In the genomic region with DNA sequence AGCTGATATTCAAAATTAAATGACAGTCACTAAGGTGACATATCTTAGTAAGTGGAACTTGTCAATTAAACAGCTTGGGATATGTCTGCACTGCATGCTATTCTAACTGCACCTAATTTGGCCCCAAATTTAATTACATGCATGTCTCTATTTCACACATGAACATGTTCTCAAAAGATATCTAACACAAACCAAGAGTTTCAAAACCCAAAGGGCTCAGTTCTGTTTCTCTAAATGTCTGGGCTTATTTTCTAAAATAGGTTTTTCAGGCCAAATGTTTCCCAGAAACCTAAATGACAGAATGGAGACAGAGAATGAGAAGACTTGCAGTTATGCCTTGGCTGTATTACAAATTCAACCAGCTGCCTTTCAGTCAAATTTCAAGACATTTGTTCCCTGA, we compare ENCODE assay signal across 25 cellular contexts.
"Had no signal": no experiment of that assay in that cellular context is flagged by ENCODE, and none has a peak within 500 bp of the region (broad histone marks: within the 10 kb centered on the region; RNA-seq: fewer than 3 reads in every experiment).

No MANE protein-coding gene starts in this region.

- DNase-seq: activated B cell treated with CpG ODN at 0.5 μM for 24 hours; activated CD4-positive, alpha-beta memory T cell treated with anti-CD3 and anti-CD28 coated beads, Interleukin-2, amount 10 ng/mL, durations not matched to agents 7 days and 5 days; activated CD4-positive, alpha-beta T cell treated with anti-CD3 and anti-CD28 coated beads for 1 hour; activated CD4-positive, alpha-beta T cell treated with anti-CD3 and anti-CD28 coated beads, Interleukin-2, amount 50 U/mL, for 1 hour; activated CD8-positive, alpha-beta memory T cell treated with anti-CD3 and anti-CD28 coated beads, Interleukin-2, amount 50 U/mL, for 4 hours; activated gamma-delta T cell treated with Interleukin-2 at 50 U/mL for 16 hours; activated T-cell treated with anti-CD3 and anti-CD28 coated beads, Interleukin-2, amount 50 U/mL, for 1 hour; aorta; caudate nucleus; KG1; MV-4-11; NCI-H1092 treated with DMSO at 0.1 percent for 48 hours; NCI-H1436; NCI-H1694 treated with DMSO at 0.1 percent for 48 hours; NCI-H2029 treated with DMSO at 0.1 percent for 48 hours; NCI-H345; NCI-H510A; PC-9; SHP77 treated with DMSO at 0.1 percent for 48 hours; T-helper 17 cell; T-helper 9 cell had no signal

- H3K9me3 ChIP-seq: breast epithelium had no signal

- H3K27me3 Mint-ChIP-seq: activated B cell treated with CpG ODN at 0.5 μM for 24 hours; activated CD4-positive, alpha-beta memory T cell treated with anti-CD3 and anti-CD28 coated beads, Interleukin-2, amount 10 ng/mL, durations not matched to agents 7 days and 5 days; activated naive CD4-positive, alpha-beta T cell treated with anti-CD3 and anti-CD28 coated beads, Interleukin-2, amount 50 U/mL, for 24 hours; T-helper 17 cell had no signal

- H3K27ac ChIP-seq: breast epithelium, coronary artery, PC-9 had no signal

- H3K4me3 ChIP-seq: breast epithelium, coronary artery, PC-9 had no signal

- H3K4me1 Mint-ChIP-seq: T-helper 17 cell had no signal

- H2AFZ ChIP-seq: PC-9 had no signal

- H3K4me3 Mint-ChIP-seq: activated B cell treated with CpG ODN at 0.5 μM for 24 hours; activated CD4-positive, alpha-beta memory T cell treated with anti-CD3 and anti-CD28 coated beads, Interleukin-2, amount 10 ng/mL, durations not matched to agents 7 days and 5 days; activated naive CD4-positive, alpha-beta T cell treated with anti-CD3 and anti-CD28 coated beads, Interleukin-2, amount 50 U/mL, for 24 hours; T-helper 17 cell had no signal

- H3K4me1 ChIP-seq: breast epithelium had no signal

- H3K4me2 ChIP-seq: PC-9 had no signal

- H3K9me3 Mint-ChIP-seq: activated B cell treated with CpG ODN at 0.5 μM for 24 hours; activated CD4-positive, alpha-beta memory T cell treated with anti-CD3 and anti-CD28 coated beads, Interleukin-2, amount 10 ng/mL, durations not matched to agents 7 days and 5 days; activated naive CD4-positive, alpha-beta T cell treated with anti-CD3 and anti-CD28 coated beads, Interleukin-2, amount 50 U/mL, for 24 hours; activated T-helper 2 cell treated with anti-CD3 and anti-CD28 coated beads, Interferon-gamma antibody, Interleukin-2, Interleukin-4, amounts not matched to agents 10 μg/mL and 5 μg/mL and 100 μg/mL, durations not matched to agents 14 hours and 24 hours and 36 hours had no signal

- H3K27ac Mint-ChIP-seq: activated B cell treated with CpG ODN at 0.5 μM for 24 hours; activated CD4-positive, alpha-beta memory T cell treated with anti-CD3 and anti-CD28 coated beads, Interleukin-2, amount 10 ng/mL, durations not matched to agents 7 days and 5 days; activated naive CD4-positive, alpha-beta T cell treated with anti-CD3 and anti-CD28 coated beads, Interleukin-2, amount 50 U/mL, for 24 hours; activated T-helper 2 cell treated with anti-CD3 and anti-CD28 coated beads, Interferon-gamma antibody, Interleukin-2, Interleukin-4, amounts not matched to agents 10 μg/mL and 5 μg/mL and 100 μg/mL, durations not matched to agents 14 hours and 24 hours and 36 hours; T-helper 17 cell had no signal

- ATAC-seq: T-helper 17 cell had no signal

- H3K27me3 ChIP-seq: breast epithelium had no signal

- H3K36me3 ChIP-seq: breast epithelium had no signal
